8 cellular contexts compared by ENCODE assay signal in the genomic region with DNA sequence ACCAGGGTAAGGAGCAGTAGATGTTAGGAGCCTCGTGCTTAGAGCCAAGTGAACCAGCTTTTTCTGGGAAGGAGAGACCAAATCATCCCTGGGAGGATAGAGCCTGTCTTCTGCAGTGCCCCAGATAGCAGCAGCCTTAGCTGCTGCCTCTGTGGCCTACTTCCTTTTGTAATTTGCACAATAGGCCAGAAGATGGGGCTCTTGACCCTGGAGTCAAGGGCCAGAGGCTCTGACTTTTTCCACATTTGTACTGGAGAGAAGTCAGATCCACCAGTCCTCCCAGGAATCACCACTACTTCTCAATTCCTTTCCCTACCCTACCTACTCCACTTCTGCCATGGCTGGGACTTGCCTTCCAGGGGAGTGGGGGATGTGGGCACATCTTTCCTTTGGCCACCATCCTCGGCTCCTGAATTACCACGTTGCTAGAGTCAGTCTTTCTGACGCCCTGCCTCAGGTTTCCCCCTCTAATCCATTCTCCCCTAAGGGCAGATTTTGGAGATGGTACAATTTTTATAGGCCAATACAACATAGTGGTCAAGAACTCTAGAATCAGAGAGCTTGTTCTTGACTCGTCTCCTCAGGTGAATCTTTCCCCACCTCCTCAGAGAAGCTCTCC. TPM values are rescaled to one million over a fixed set of nuclear protein-coding genes. Genes with fewer than 3 reads are reported as not detected.
A peak's percentile ranks its signal among the peaks of the same experiment; 100 is the strongest.
DNase-seq lines count a peak whose midpoint lies in the region; ATAC-seq and TF ChIP-seq lines count a peak whose summit lies in the region.

No MANE protein-coding gene starts in this region.

- WGBS in stomach, 5 donors, result 56 to 73% (median 70%) methylated on average over 5 of the region's 5 CpGs

- H3K36me3 ChIP-seq in GM06990 (ENCODE audit: control insufficient read depth, insufficient read depth, low read length) (no peaks in the 10 kb centered on the region), stomach (no peaks in the 10 kb centered on the region)

- H3K4me3 ChIP-seq in GM06990 (replicated peaks; ENCODE audit: low read depth, low read length) (no peak overlapping the region), stomach (no peak overlapping the region)

- H3K36me3 Mint-ChIP-seq in T-cell, result no peaks in the 10 kb centered on the region

- H3K27me3 Mint-ChIP-seq in T-cell, result no peaks in the 10 kb centered on the region

- POLR2A ChIA-PET in T-cell (lab: Charles Lee), result interaction anchor here in 1 of 2 donors (0.5 to 0.6 kb wide), 2 partner anchors 257 to 492 kb away, joined by 3 to 9 read pairs; no protein-coding TSS in a partner anchor

- no peak for TF ChIP-seq POLR2A in stomach (IDR thresholded peaks at IDR 0.05)

- H3K27ac ChIP-seq in 22Rv1, result no peak overlapping the region
- H3K27ac ChIP-seq in caudate nucleus (ENCODE audit: low read depth, low read length), result no peak overlapping the region
- H3K27ac ChIP-seq in stomach, result no peak overlapping the region

- ATAC-seq in T-cell (replicated peaks in 1 of 4) (peak in 3 of 4 experiments; percentile 22 to 42 (median 37)), left colon (peak; percentile 78)

- peaks cover 12 to 22% (median 17%) of the 10 kb centered on the region in 3 donors for H3K4me1 Mint-ChIP-seq in T-cell

- TF ChIP-seq EP300 in stomach (IDR thresholded peaks at IDR 0.05), result no peak

- TF ChIP-seq CTCF in 22Rv1 (IDR thresholded peaks at IDR 0.05) (peak; percentile 93), GM06990 (IDR thresholded peaks at IDR 0.05; ENCODE audit: insufficient read depth, low read length, poor library complexity, severe bottlenecking) (peak; percentile 71), stomach (IDR thresholded peaks at IDR 0.05) (peak in 5 of 7 experiments; percentile 28 to 65 (median 38))

- H3K27ac Mint-ChIP-seq in T-cell, result no peak overlapping the region

- peaks cover 10 to 18% (median 15%) of the 10 kb centered on the region in 4 donors for H3K4me1 ChIP-seq in stomach

- CTCF ChIA-PET in T-cell (lab: Charles Lee), result interaction anchor here (0.5 to 3.1 kb wide), 10 partner anchors 22 to 436 kb away, joined by 3 to 14 read pairs (median 6); partner anchors contain the start of gene POU6F1 (in 1 of the 2)

- no peaks in the 10 kb centered on the region for H3K27me3 ChIP-seq in GM06990 (replicated peaks; ENCODE audit: control insufficient read depth, insufficient read depth, low read length)
- peaks cover 0 to 55% (median 13%) of the 10 kb centered on the region in 3 donors for H3K27me3 ChIP-seq in stomach

- no peaks in the 10 kb centered on the region for H3K9me3 ChIP-seq in stomach

- H3K9me3 Mint-ChIP-seq in T-cell, result no peaks in the 10 kb centered on the region

- intact Hi-C loops in left colon (cut with DNase I, micrococcal nuclease) (loop anchor here in 1 of 2 donors (10.0 kb wide), 1 partner anchor 113 kb away; no protein-coding TSS in a partner anchor), stomach (cut with DNase I; ENCODE audit: low total_unique reads) (loop anchor here (5.0 kb wide), 1 partner anchor 111 kb away; no protein-coding TSS in a partner anchor)

- DNase-seq in GM06990 (ENCODE audit: extremely low read depth, insufficient read length) (no peak), NCI-H1694 (lab: John Stamatoyannopoulos, UW) (peak; percentile 40), T-cell (peak in 24 of 34 experiments; percentile 4 to 46 (median 16)), caudate nucleus (lab: John Stamatoyannopoulos, UW) (peak in 45 of 61 donors; percentile 9 to 80 (median 44)), left colon (peak in 1 of 2 donors; percentile 31), stomach (peak; percentile 56), mesenteric fat pad (ENCODE audit: low spot score) (no peak)

- H3K4me3 Mint-ChIP-seq in T-cell, result no peak overlapping the region

RNA-seq across cellular contexts. Expression of gene SLC4A8, which starts 3.3 kb away (rescaled TPM):
- total RNA-seq in T-cell (1 to 10 TPM in 3 of 5 donors, under 1 TPM in 2; 0.82 to 3.3 (median 1.1) TPM), left colon (1 to 10 TPM in 1 of 2 donors, under 1 TPM in 1; 0.67 to 1.8 TPM), stomach (1 to 10 TPM in 3 of 5 donors, under 1 TPM in 2; 0.29 to 9.7 (median 1.8) TPM), mesenteric fat pad (0.90 TPM)
- polyA plus RNA-seq in stomach, result 1 to 10 TPM in 1 of 3 donors, under 1 TPM in 2; 0.35 to 1.1 (median 0.87) TPM

RNA-seq across cellular contexts. Expression of gene GALNT6, which starts 30.2 kb away (rescaled TPM):
- total RNA-seq in T-cell (10 to 100 TPM in 2 of 5 donors, 1 to 10 TPM in 3; 5.3 to 19.6 (median 7.9) TPM), left colon (10 to 100 TPM; 31.4 to 41.0 TPM), stomach (100 to 1,000 TPM in 1 of 5 donors, 10 to 100 TPM in 3, 1 to 10 TPM in 1; 4.1 to 155 (median 40.4) TPM), mesenteric fat pad (8.3 TPM)
- 10 to 100 TPM in 1 of 3 donors, 1 to 10 TPM in 2; 3.4 to 11.8 (median 7.7) TPM for polyA plus RNA-seq in stomach

Comparison
In these comparisons a context has a peak if more than half of its experiments do, and no peak if none do; other contexts are left out.
1. CTCF ChIP-seq: peak in every context shown above with its lines; median percentile 93 in 22Rv1; 71 in GM06990; 38 in stomach.
2. DNase-seq: peak in NCI-H1694 (single experiment), T-cell (24 of 34), caudate nucleus (45 of 61) and stomach (single experiment); none in GM06990 (single experiment) and mesenteric fat pad (single experiment).